Comparison of ENCODE assay signal across 19 cellular contexts in genomic region chr1:217117973-217118465, GRCh38.
"Had no signal": no experiment of that assay in that cellular context is flagged by ENCODE, and none has a peak within 500 bp of the region (broad histone marks: within the 10 kb centered on the region; RNA-seq: fewer than 3 reads in every experiment).

No MANE protein-coding gene starts in this region.

- H3K4me1 ChIP-seq: colonic mucosa, gastrocnemius medialis, heart right ventricle, left lung, lower lobe of right lung had no signal

- H3K4me3 ChIP-seq: colonic mucosa, esophagus muscularis mucosa, gastrocnemius medialis, heart right ventricle, left lung, lower lobe of right lung had no signal

- H3K27me3 ChIP-seq: colonic mucosa, esophagus muscularis mucosa, gastrocnemius medialis, heart right ventricle, left lung had no signal

- DNase-seq: colonic mucosa; cortex of kidney; effector CD8-positive, alpha-beta T cell; effector memory CD8-positive, alpha-beta T cell; endodermal cell; foreskin melanocyte; gastrocnemius medialis; glutamatergic neuron; head of caudate nucleus; heart right ventricle; hippocampal formation; left cardiac atrium; left lung; left ventricle myocardium superior; lower lobe of right lung; mesendoderm; midbrain; naive thymus-derived CD4-positive, alpha-beta T cell had no signal

- ATAC-seq: effector memory CD8-positive, alpha-beta T cell; gastrocnemius medialis; heart right ventricle; left cardiac atrium; left lung; left ventricle myocardium superior; lower lobe of right lung; naive thymus-derived CD4-positive, alpha-beta T cell had no signal

- H3K9me3 ChIP-seq: colonic mucosa, gastrocnemius medialis, left lung, lower lobe of right lung had no signal

- H3K27ac ChIP-seq: colonic mucosa, esophagus muscularis mucosa, gastrocnemius medialis, heart right ventricle, left lung, lower lobe of right lung had no signal

- H3K36me3 ChIP-seq: colonic mucosa, esophagus muscularis mucosa, gastrocnemius medialis, heart right ventricle, left lung, lower lobe of right lung had no signal
